15 cellular contexts compared by ENCODE assay signal in the genomic region with DNA sequence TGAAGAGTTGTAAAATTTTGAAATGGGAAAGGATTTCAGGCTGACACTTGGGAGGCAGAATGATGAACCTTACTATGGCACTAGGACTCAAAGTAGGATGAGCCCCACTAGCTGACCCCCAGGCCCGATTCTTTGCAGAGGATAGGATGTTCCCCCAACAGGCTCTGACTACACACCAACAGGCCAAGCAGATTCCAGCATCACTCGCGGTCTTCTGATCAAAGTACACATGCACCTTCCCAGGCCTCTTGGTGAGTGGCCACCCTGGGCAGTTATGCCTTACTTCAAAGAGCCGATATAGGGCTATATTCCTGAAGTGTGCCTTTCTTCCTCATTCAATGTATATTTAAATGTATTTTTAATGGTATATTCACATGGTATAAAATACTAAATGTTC.
DNase-seq lines count a peak whose midpoint lies in the region; ATAC-seq and TF ChIP-seq lines count a peak whose summit lies in the region.
"Had no signal": no experiment of that assay in that cellular context is flagged by ENCODE, and none has a peak within 500 bp of the region (broad histone marks: within the 10 kb centered on the region; RNA-seq: fewer than 3 reads in every experiment).

No MANE protein-coding gene starts in this region.

- H2BK120ac ChIP-seq in mesenchymal stem cell (ENCODE audit: low read depth, low read length), result no peak overlapping the region

- H3K36me3 ChIP-seq in left ventricle myocardium inferior (no peaks in the 10 kb centered on the region), mesenchymal stem cell (ENCODE audit: control insufficient read depth in 1 of 2, insufficient read depth in 2 of 2, low read depth in 1 of 2, low read length in 2 of 2) (peaks cover 0 to 3% of the 10 kb centered on the region in 2 experiments)

- H3K4me1 ChIP-seq in left ventricle myocardium inferior, result peaks cover 15% of the 10 kb centered on the region
- H3K4me1 ChIP-seq in mesenchymal stem cell (ENCODE audit: control insufficient read depth, insufficient read depth, low read depth, low read length), result no peaks in the 10 kb centered on the region

- H3K4me1 Mint-ChIP-seq in brain, result peaks cover 35% of the 10 kb centered on the region
- H3K4me1 Mint-ChIP-seq: GM23338, H9 had no signal

- peak overlapping the region; percentile 33 for H3K9ac ChIP-seq in mesenchymal stem cell (ENCODE audit: low read length)

- WGBS in mesenchymal stem cell, result 96% methylated on average over 3 of the region's 4 CpGs

- H3K4me3 ChIP-seq in left ventricle myocardium inferior, result no peak overlapping the region
- no peak overlapping the region for H3K4me3 ChIP-seq in mesenchymal stem cell (ENCODE audit: insufficient read depth in 1 of 2, low read depth in 1 of 2, low read length in 2 of 2)
- H3K4me3 ChIP-seq: GM12878, GM23338 had no signal

- H3K27me3 ChIP-seq in left ventricle myocardium inferior (ENCODE audit: low read depth), result no peaks in the 10 kb centered on the region
- no peaks in the 10 kb centered on the region for H3K27me3 ChIP-seq in mesenchymal stem cell (ENCODE audit: control insufficient read depth in 1 of 2, insufficient read depth in 1 of 2, low read length in 2 of 2)
- H3K27me3 ChIP-seq: BE2C had no signal

- H2BK12ac ChIP-seq in mesenchymal stem cell (ENCODE audit: low read length in 2 of 2), result no peak overlapping the region

- peak overlapping the region; percentile 57 for H3K27ac ChIP-seq in left ventricle myocardium inferior (replicated peaks)
- H3K27ac ChIP-seq in mesenchymal stem cell (ENCODE audit: low read length, poor library complexity, severe bottlenecking), result no peak overlapping the region
- H3K27ac ChIP-seq in substantia nigra (ENCODE audit: low read depth, low read length, poor library complexity, severe bottlenecking), result peak overlapping the region; percentile 76
- H3K27ac ChIP-seq: C4-2B had no signal

- no peaks in the 10 kb centered on the region for H3K9me3 Mint-ChIP-seq in brain
- H3K9me3 Mint-ChIP-seq: CD4-positive, alpha-beta memory T cell; GM23338; H9 had no signal

- peak overlapping the region in 4 of 5 experiments; percentile 71 to 94 (median 88) for H3K27ac Mint-ChIP-seq in brain
- H3K27ac Mint-ChIP-seq: GM23338, H9 had no signal

- no peak overlapping the region for H3K4me3 Mint-ChIP-seq in brain
- H3K4me3 Mint-ChIP-seq: CD4-positive, alpha-beta memory T cell; GM23338; H9 had no signal

- H3K79me1 ChIP-seq in mesenchymal stem cell (replicated peaks; ENCODE audit: low read length, poor library complexity, severe bottlenecking), result peaks cover 9% of the 10 kb centered on the region

- ATAC-seq in Right ventricle myocardium inferior, result no peak
- ATAC-seq: GM12878, GM23338 had no signal

- H3K27me3 Mint-ChIP-seq in brain, result peaks cover 3% of the 10 kb centered on the region
- H3K27me3 Mint-ChIP-seq: CD4-positive, alpha-beta memory T cell had no signal

- no peak overlapping the region for H2AFZ ChIP-seq in mesenchymal stem cell (ENCODE audit: low read depth, low read length)
- H2AFZ ChIP-seq: GM23338 had no signal

- intact Hi-C loops in left ventricle myocardium inferior (cut with micrococcal nuclease) (no loop called here), Right ventricle myocardium inferior (cut with DNase I) (loop anchor here (10.0 kb wide), 1 partner anchor 68 kb away; no protein-coding TSS in a partner anchor)

- no peak overlapping the region for H2AK5ac ChIP-seq in mesenchymal stem cell (ENCODE audit: low read length, severe bottlenecking)

- H2BK15ac ChIP-seq in mesenchymal stem cell (ENCODE audit: low read depth, poor library complexity, severe bottlenecking), result no peak overlapping the region

- no peak overlapping the region for H3K23ac ChIP-seq in mesenchymal stem cell (ENCODE audit: low read length in 2 of 2)

- H4K91ac ChIP-seq in mesenchymal stem cell (ENCODE audit: low read length), result no peak overlapping the region

- no peak overlapping the region for H3K4me2 ChIP-seq in mesenchymal stem cell (ENCODE audit: low read length, poor library complexity, severe bottlenecking)
- H3K4me2 ChIP-seq: GM23338 had no signal

- H4K8ac ChIP-seq in mesenchymal stem cell (ENCODE audit: low read length), result no peak overlapping the region

- H3K14ac ChIP-seq in mesenchymal stem cell (ENCODE audit: low read length in 2 of 2), result no peak overlapping the region

- H3K18ac ChIP-seq in mesenchymal stem cell (ENCODE audit: low read depth in 1 of 2, low read length in 2 of 2), result no peak overlapping the region

- no peak for DNase-seq in left ventricle myocardium inferior
- DNase-seq in Right ventricle myocardium inferior (ENCODE audit: missing footprints), result no peak
- DNase-seq in mesenchymal stem cell, result no peak
- DNase-seq in substantia nigra (lab: John Stamatoyannopoulos, UW), result no peak
- DNase-seq in stimulated activated CD4-positive, alpha-beta T cell treated with anti-CD3 and anti-CD28 coated beads, Interleukin-4, amount 100 ng/mL, for 4 hours, result no peak
- DNase-seq in NAMALWA (ENCODE audit: low spot score), result no peak
- DNase-seq in cortex of kidney (lab: John Stamatoyannopoulos, UW), result no peak
- DNase-seq: CD4-positive, alpha-beta memory T cell; DMS79; H9 had no signal

- no peak overlapping the region for H3K4ac ChIP-seq in mesenchymal stem cell (ENCODE audit: low read depth in 1 of 2, low read length in 2 of 2)

- TF ChIP-seq CTCF in left ventricle myocardium inferior (IDR thresholded peaks at IDR 0.05; ENCODE audit: borderline replicate concordance) (no peak), brain (conservative IDR thresholded peaks at IDR 0.05) (no peak)

- H3K9me3 ChIP-seq in left ventricle myocardium inferior (replicated peaks) (no peaks in the 10 kb centered on the region), mesenchymal stem cell (ENCODE audit: control insufficient read depth, low read length) (no peaks in the 10 kb centered on the region)
- H3K9me3 ChIP-seq: BE2C had no signal

- peaks cover 43% of the 10 kb centered on the region for H3K36me3 Mint-ChIP-seq in brain

- H2BK5ac ChIP-seq in mesenchymal stem cell (ENCODE audit: low read depth, low read length, poor library complexity, severe bottlenecking), result no peak overlapping the region
